In the genomic region with DNA sequence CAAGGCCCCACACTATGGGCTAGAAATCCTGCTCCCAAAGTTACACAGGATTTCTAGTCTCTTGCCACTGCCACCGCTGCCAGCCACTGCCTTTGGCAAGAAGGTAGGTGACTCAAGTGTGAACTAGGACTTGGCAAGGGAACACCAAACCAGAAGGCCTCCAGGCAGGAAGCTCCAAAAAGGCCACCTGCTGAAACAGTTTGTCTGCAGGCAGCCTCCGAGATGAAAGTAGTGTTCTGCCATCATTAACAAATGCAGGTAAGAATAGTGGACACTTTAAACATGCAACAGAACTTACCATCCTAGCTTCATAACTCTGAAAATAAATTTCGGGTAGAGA, we compare ENCODE assay signal across 8 cellular contexts. TPM values are rescaled to one million over a fixed set of nuclear protein-coding genes. Genes with fewer than 3 reads are reported as not detected.
DNase-seq lines count a peak whose midpoint lies in the region; ATAC-seq and TF ChIP-seq lines count a peak whose summit lies in the region.

No MANE protein-coding gene starts in this region.

- H3K4me3 ChIP-seq in heart right ventricle = peak overlapping the region in 1 of 10 donors; percentile 76

- H3K9me3 Mint-ChIP-seq in activated B cell treated with CpG ODN at 0.5 μM for 24 hours = no peaks in the 10 kb centered on the region

- no peaks in the 10 kb centered on the region for H3K27me3 Mint-ChIP-seq in activated B cell treated with CpG ODN at 0.5 μM for 24 hours

- no peak for ATAC-seq in activated B cell treated with CpG ODN at 0.5 μM for 24 hours (ENCODE audit: low read depth)
- peak in 3 of 8 donors; percentile 27 to 42 (median 36) for ATAC-seq in heart right ventricle
- no peak for ATAC-seq in GM19023 (IDR thresholded peaks at IDR 0.05; ENCODE audit: unreplicated experiment)
- ATAC-seq in GM21423 (IDR thresholded peaks at IDR 0.05; ENCODE audit: unreplicated experiment) = no peak

- WGBS in heart right ventricle, 2 donors = 43 to 48% methylated on average over 3 of the region's 3 CpGs

- H3K4me3 Mint-ChIP-seq in activated B cell treated with CpG ODN at 0.5 μM for 24 hours = peak overlapping the region; percentile 95

- H3K27ac ChIP-seq in heart right ventricle (peak overlapping the region in 7 of 10 donors; percentile 0 to 92 (median 27)), substantia nigra (ENCODE audit: low read depth, low read length, poor library complexity, severe bottlenecking) (peak overlapping the region; percentile 70)

- no peaks in the 10 kb centered on the region for H3K27me3 ChIP-seq in heart right ventricle

- H3K36me3 Mint-ChIP-seq in activated B cell treated with CpG ODN at 0.5 μM for 24 hours (ENCODE audit: low read depth) = peaks cover 27% of the 10 kb centered on the region

- H3K9me3 ChIP-seq in heart right ventricle = no peaks in the 10 kb centered on the region

- intact Hi-C loops in activated B cell treated with CpG ODN at 0.5 μM for 24 hours (cut with micrococcal nuclease) = loop anchor here (1.0 to 2.0 kb wide), 4 partner anchors 9 to 100 kb away; no protein-coding TSS in a partner anchor
- intact Hi-C loops in heart right ventricle (cut with DNase I) = loop anchor here in 3 of 10 donors (2.0 to 10.0 kb wide), 4 partner anchors 62 to 194 kb away; no protein-coding TSS in a partner anchor

- DNase-seq in NCI-H345 (lab: John Stamatoyannopoulos, UW) = peak; percentile 28
- no peak for DNase-seq in NCI-H345 treated with DMSO at 0.1 percent for 48 hours (lab: John Stamatoyannopoulos, UW; ENCODE audit: unreplicated experiment)
- no peak for DNase-seq in activated B cell treated with CpG ODN at 0.5 μM for 24 hours
- peak; percentile 38 to 42 for DNase-seq in heart right ventricle
- peak in 33 of 49 donors; percentile 6 to 83 (median 22) for DNase-seq in substantia nigra (lab: John Stamatoyannopoulos, UW)
- DNase-seq in GM10248 (ENCODE audit: extremely low spot score) = no peak

- H3K36me3 ChIP-seq in heart right ventricle = peaks cover 0 to 5% (median 0%) of the 10 kb centered on the region in 9 donors

- CTCF ChIA-PET in activated B cell treated with CpG ODN at 0.5 μM for 24 hours (lab: Charles Lee) (interaction anchor here (0.7 to 8.2 kb wide), 8 partner anchors 51 to 199 kb away, joined by 3 to 110 read pairs (median 30); no protein-coding TSS in a partner anchor), GM10248 (lab: Yijun Ruan, JAX) (interaction anchor here (1.1 to 6.1 kb wide), 2 partner anchors 11 to 116 kb away, joined by 3 to 32 read pairs; no protein-coding TSS in a partner anchor)

- peaks cover 82% of the 10 kb centered on the region for H3K4me1 Mint-ChIP-seq in activated B cell treated with CpG ODN at 0.5 μM for 24 hours

- H3K27ac Mint-ChIP-seq in activated B cell treated with CpG ODN at 0.5 μM for 24 hours = peak overlapping the region; percentile 95

- TF ChIP-seq CTCF in activated B cell treated with CpG ODN at 0.5 μM for 24 hours (IDR thresholded peaks at IDR 0.05) (no peak), heart right ventricle (IDR thresholded peaks at IDR 0.05) (no peak), GM10248 (IDR thresholded peaks at IDR 0.05; ENCODE audit: control extremely low read depth, extremely low read depth, low read depth, missing control alignments) (no peak)

- peaks cover 0 to 74% (median 21%) of the 10 kb centered on the region in 9 donors for H3K4me1 ChIP-seq in heart right ventricle

- POLR2A ChIA-PET in activated B cell treated with CpG ODN at 0.5 μM for 24 hours (lab: Charles Lee) (interaction anchor here (0.6 to 9.3 kb wide), 21 partner anchors 10 to 1744 kb away, joined by 3 to 173 read pairs (median 6); a partner anchor contains a TSS), GM10248 (lab: Yijun Ruan, JAX) (interaction anchor here (0.7 kb wide), 1 partner anchor 103 kb away, joined by 5 read pairs; no protein-coding TSS in a partner anchor)

RNA-seq across cellular contexts. Expression of a gene that starts 3.9 kb away (rescaled TPM):
- 154 and 185 TPM in 2 replicates for total RNA-seq in activated B cell treated with CpG ODN at 0.5 μM for 24 hours
- total RNA-seq in heart right ventricle = 10 to 100 TPM in 1 of 10 donors, 1 to 10 TPM in 9; 4.2 to 20.1 (median 7.3) TPM
- polyA plus RNA-seq in heart right ventricle = 1 to 10 TPM; 1.1 to 2.3 TPM

Comparison
In these comparisons a context has a peak if more than half of its experiments do, and no peak if none do; other contexts are left out.
1. DNase-seq: peak in NCI-H345 (single experiment), heart right ventricle (2 of 2) and substantia nigra (33 of 49); none in NCI-H345 treated with DMSO at 0.1 percent for 48 hours (single experiment), activated B cell treated with CpG ODN at 0.5 μM for 24 hours (single experiment) and GM10248 (single experiment).